In genomic region chr6:96907498-96907897, GRCh38 we compare ENCODE assay signal across 11 cellular contexts. TPM values are rescaled to one million over a fixed set of nuclear protein-coding genes. Genes with fewer than 3 reads are reported as not detected.
DNase-seq lines count a peak whose midpoint lies in the region; ATAC-seq, FAIRE-seq and TF ChIP-seq lines count a peak whose summit lies in the region.
"Had no signal": no experiment of that assay in that cellular context is flagged by ENCODE, and none has a peak within 500 bp of the region (broad histone marks: within the 10 kb centered on the region; RNA-seq: fewer than 3 reads in every experiment).

No MANE protein-coding gene starts in this region.

- peak; percentile 98 for ATAC-seq in GM21360 (IDR thresholded peaks at IDR 0.05; ENCODE audit: unreplicated experiment)
- ATAC-seq in HG03196 (IDR thresholded peaks at IDR 0.05; ENCODE audit: unreplicated experiment): peak; percentile 94

- no peaks in the 10 kb centered on the region for H3K36me3 ChIP-seq in bronchial epithelial cell (ENCODE audit: control insufficient read depth, insufficient read depth, low read length)

- peaks cover 1% of the 10 kb centered on the region for H3K27me3 ChIP-seq in bronchial epithelial cell (ENCODE audit: control insufficient read depth, insufficient read depth, low read length)

- TF ChIP-seq CTCF in bronchial epithelial cell (IDR thresholded peaks at IDR 0.05; ENCODE audit: insufficient read depth, low read length, severe bottlenecking): no peak
- no peak for TF ChIP-seq CTCF in GM13976 (IDR thresholded peaks at IDR 0.05; ENCODE audit: borderline replicate concordance, control extremely low read depth, extremely low read depth, insufficient read depth, missing control alignments)

- in situ Hi-C loops in GM13976 (cut with MboI; ENCODE audit: low sequenced_read_pairs, unreplicated experiment): no loop called here

- TF ChIP-seq POLR2A in GM12891 (IDR thresholded peaks at IDR 0.05; ENCODE audit: low read depth, low read length): no peak

- DNase-seq in GM12891 (ENCODE audit: insufficient read length, low spot score) (no peak), bronchial epithelial cell (ENCODE audit: low read depth) (peak; percentile 46), HTR-8/SVneo (ENCODE audit: insufficient read length, low spot score) (no peak), GM13976 (ENCODE audit: low spot score) (no peak), COLO668 (lab: John Stamatoyannopoulos, UW; ENCODE audit: unreplicated experiment) (no peak), dedifferentiated amniotic fluid mesenchymal stem cell (ENCODE audit: extremely low spot score) (no peak)
- DNase-seq: DMS79 treated with DMSO at 0.1 percent for 48 hours had no signal

- FAIRE-seq in GM12891 (lab: Jason Lieb, UNC) (no peak), bronchial epithelial cell (lab: Jason Lieb, UNC) (no peak), HTR-8/SVneo (lab: Jason Lieb, UNC) (no peak)
- FAIRE-seq: endothelial cell of umbilical vein had no signal

- H3K4me3 ChIP-seq in bronchial epithelial cell (ENCODE audit: low read depth, low read length): no peak overlapping the region

TF ChIP-seq in GM12891, 5 proteins besides CTCF, POLR2A, EP300 and RAD21:
- TF ChIP-seq POU2F2 (IDR thresholded peaks at IDR 0.05; ENCODE audit: low read depth, low read length) (0 out of 2 replicates have a peak, but pooled peaks have one; percentile 21), POLR2AphosphoS5 (IDR thresholded peaks at IDR 0.05; ENCODE audit: low read depth, low read length) (no peak)

RNA-seq across cellular contexts. Expression of gene NDUFAF4, which starts 9.8 kb away (rescaled TPM):
- polyA plus RNA-seq in GM12891 (2012; ENCODE audit: low read depth, missing spikeins): 27.2 TPM
- 9.5 and 11.3 TPM in 2 replicates for total RNA-seq in bronchial epithelial cell

RNA-seq across cellular contexts. Expression of gene KLHL32, which starts 17.0 kb away (rescaled TPM):
- 0.04 TPM for polyA plus RNA-seq in GM12891 (2012; ENCODE audit: low read depth, missing spikeins)
- total RNA-seq in bronchial epithelial cell: under 0.01 TPM in 1 of 2 replicates, not detected in the other
- total RNA-seq: endothelial cell of umbilical vein, M059J had no signal
